Comparison of ENCODE assay signal across 8 cellular contexts in the genomic region with DNA sequence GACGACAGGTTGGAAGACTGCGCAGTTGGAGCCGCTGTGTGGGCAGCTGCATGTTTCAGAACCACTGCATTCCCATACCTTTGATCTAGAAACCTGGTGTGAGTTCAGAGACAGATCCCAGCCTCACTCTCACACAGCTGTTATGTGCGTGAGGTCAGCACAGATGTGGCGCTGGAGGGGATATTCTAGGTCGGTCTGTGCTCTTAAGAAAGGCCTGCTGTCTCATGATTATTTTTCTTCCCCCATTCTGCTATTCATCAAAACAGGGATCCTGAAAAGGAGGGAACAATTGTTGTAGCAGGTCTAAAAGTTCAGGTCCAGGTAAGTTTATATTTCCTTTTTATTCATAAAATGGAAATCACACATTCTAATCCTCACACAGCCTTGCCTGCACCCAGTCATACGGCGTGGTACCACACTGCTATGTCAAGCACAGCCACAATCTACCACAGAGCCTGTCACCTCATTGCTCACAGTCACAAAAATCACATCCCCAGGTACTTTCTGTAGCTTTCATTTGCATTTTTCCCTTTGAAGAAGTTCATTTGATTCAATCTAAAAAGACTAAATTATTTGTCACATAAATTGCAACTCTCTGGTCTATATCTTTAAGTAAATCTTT. TPM values are rescaled to one million over a fixed set of nuclear protein-coding genes. Genes with fewer than 3 reads are reported as not detected.
A peak's percentile ranks its signal among the peaks of the same experiment; 100 is the strongest.
DNase-seq lines count a peak whose midpoint lies in the region; ATAC-seq and TF ChIP-seq lines count a peak whose summit lies in the region.

No MANE protein-coding gene starts in this region.

- no peak for TF ChIP-seq CTCF in CD8-positive, alpha-beta T cell (IDR thresholded peaks at IDR 0.05)
- no peak for TF ChIP-seq CTCF in MCF 10A (IDR thresholded peaks at IDR 0.05; ENCODE audit: unreplicated experiment)

- BruUV-seq in MCF 10A (replicated peaks; lab: Mats Ljungman, UMichigan), result no TSS peak

- no peaks in the 10 kb centered on the region for H3K27me3 ChIP-seq in CD8-positive, alpha-beta T cell (ENCODE audit: insufficient read depth, low read length)
- no peaks in the 10 kb centered on the region for H3K27me3 ChIP-seq in muscle layer of duodenum (ENCODE audit: low read depth, low read length)

- CTCF ChIA-PET in CD8-positive, alpha-beta T cell (lab: Charles Lee), result interaction anchor here (1.2 to 2.0 kb wide), 2 partner anchors 27 to 205 kb away, joined by 3 to 9 read pairs; a partner anchor contains a TSS
- CTCF ChIA-PET in MCF 10A (lab: Yijun Ruan, JAX), result interaction anchor here (0.5 to 1.0 kb wide), 3 partner anchors 21 to 382 kb away, joined by 3 read pairs; no protein-coding TSS in a partner anchor

- peak; percentile 33 for ATAC-seq in CD8-positive, alpha-beta T cell
- no peak for ATAC-seq in GM18498 (IDR thresholded peaks at IDR 0.05; ENCODE audit: unreplicated experiment)

- peak in 1 of 7 experiments; percentile 51 for DNase-seq in CD8-positive, alpha-beta T cell
- DNase-seq in MCF 10A (ENCODE audit: unreplicated experiment) (no peak), foreskin melanocyte (no peak), OCI-M2 (lab: John Stamatoyannopoulos, UW; ENCODE audit: unreplicated experiment) (no peak), NCI-H1048 (lab: John Stamatoyannopoulos, UW) (no peak)

- peaks cover 36% of the 10 kb centered on the region for H3K36me3 Mint-ChIP-seq in CD8-positive, alpha-beta T cell
- peaks cover 6% of the 10 kb centered on the region for H3K36me3 Mint-ChIP-seq in MCF 10A (ENCODE audit: insufficient read depth, unreplicated experiment)

- peak overlapping the region; percentile 90 for H3K4me3 Mint-ChIP-seq in CD8-positive, alpha-beta T cell
- H3K4me3 Mint-ChIP-seq in MCF 10A (ENCODE audit: unreplicated experiment), result peak overlapping the region; percentile 91

- H3K27ac Mint-ChIP-seq in CD8-positive, alpha-beta T cell, result peak overlapping the region; percentile 92
- H3K27ac Mint-ChIP-seq in MCF 10A (ENCODE audit: low read depth, unreplicated experiment), result peak overlapping the region; percentile 93

- no peaks in the 10 kb centered on the region for H3K9me3 ChIP-seq in CD8-positive, alpha-beta T cell (ENCODE audit: low read length)
- H3K9me3 ChIP-seq in KOPT-K1 (ENCODE audit: insufficient read depth, low read length, poor library complexity, severe bottlenecking) (peaks cover 22% of the 10 kb centered on the region), muscle layer of duodenum (ENCODE audit: control insufficient read depth in 1 of 2, low read length in 2 of 2) (no peaks in the 10 kb centered on the region)

- H3K36me3 ChIP-seq in CD8-positive, alpha-beta T cell (ENCODE audit: insufficient read depth, low read length), result no peaks in the 10 kb centered on the region
- H3K36me3 ChIP-seq in KOPT-K1 (ENCODE audit: insufficient read depth, low read length) (no peaks in the 10 kb centered on the region), muscle layer of duodenum (ENCODE audit: control insufficient read depth in 1 of 2, insufficient read depth in 2 of 2, low read length in 2 of 2) (peaks cover 0 to 3% of the 10 kb centered on the region in 2 donors)

- POLR2A ChIA-PET in CD8-positive, alpha-beta T cell (lab: Charles Lee), result interaction anchor here (1.4 to 2.7 kb wide), 3 partner anchors 11 to 150 kb away, joined by 3 to 28 read pairs (median 7); a partner anchor contains a TSS
- POLR2A ChIA-PET in MCF 10A (lab: Yijun Ruan, JAX), result interaction anchor here (1.0 to 4.3 kb wide), 9 partner anchors 10 to 194 kb away, joined by 3 to 38 read pairs (median 5); a partner anchor contains a TSS

- peak overlapping the region; percentile 85 for H3K4me3 ChIP-seq in CD8-positive, alpha-beta T cell (ENCODE audit: low read depth, low read length)
- peak overlapping the region; percentile 83 to 95 for H3K4me3 ChIP-seq in muscle layer of duodenum (ENCODE audit: low read depth in 1 of 2, low read length in 2 of 2)

- peak overlapping the region; percentile 77 for H3K27ac ChIP-seq in CD8-positive, alpha-beta T cell (ENCODE audit: low read depth, low read length)
- H3K27ac ChIP-seq in KOPT-K1 (ENCODE audit: low read depth, low read length, poor library complexity, severe bottlenecking), result peak overlapping the region; percentile 83
- H3K27ac ChIP-seq in muscle layer of duodenum (ENCODE audit: low read length), result peak overlapping the region; percentile 93

- peaks cover 34% of the 10 kb centered on the region for H3K4me1 Mint-ChIP-seq in CD8-positive, alpha-beta T cell (ENCODE audit: low read depth)
- H3K4me1 Mint-ChIP-seq in MCF 10A (ENCODE audit: insufficient read depth, unreplicated experiment), result peaks cover 16% of the 10 kb centered on the region

- H3K9me3 Mint-ChIP-seq in CD8-positive, alpha-beta T cell, result peaks cover 3% of the 10 kb centered on the region
- peaks cover 6% of the 10 kb centered on the region for H3K9me3 Mint-ChIP-seq in MCF 10A (ENCODE audit: unreplicated experiment)

- intact Hi-C loops in CD8-positive, alpha-beta T cell (cut with DNase I, micrococcal nuclease), result loop anchor here (1.0 to 10.0 kb wide), 10 partner anchors 26 to 1885 kb away; a partner anchor contains a TSS
- intact Hi-C loops in MCF 10A (cut with micrococcal nuclease), result loop anchor here (1.0 to 2.0 kb wide), 2 partner anchors 26 to 93 kb away; a partner anchor contains a TSS

- peaks cover 15% of the 10 kb centered on the region for H3K4me1 ChIP-seq in CD8-positive, alpha-beta T cell (ENCODE audit: insufficient read depth, low read length)
- peaks cover 0 to 4% of the 10 kb centered on the region in 2 donors for H3K4me1 ChIP-seq in muscle layer of duodenum (ENCODE audit: control insufficient read depth in 1 of 2, insufficient read depth in 2 of 2, low read length in 2 of 2)

- no peaks in the 10 kb centered on the region for H3K27me3 Mint-ChIP-seq in CD8-positive, alpha-beta T cell (ENCODE audit: low read depth)
- no peaks in the 10 kb centered on the region for H3K27me3 Mint-ChIP-seq in MCF 10A (ENCODE audit: insufficient read depth, unreplicated experiment)

RNA-seq across cellular contexts. Expression of a gene that starts 0.8 kb away (rescaled TPM):
- 1 to 10 TPM; 1.6 to 2.4 TPM for total RNA-seq in CD8-positive, alpha-beta T cell
- total RNA-seq in MCF 10A (2022), result 5.2 and 6.3 TPM in 2 replicates

RNA-seq across cellular contexts. Expression of a gene that starts 26.7 kb away (rescaled TPM):
- total RNA-seq in CD8-positive, alpha-beta T cell, result 10 to 100 TPM; 75.9 to 79.0 TPM
- 105 and 108 TPM in 2 replicates for total RNA-seq in MCF 10A (2022)

RNA-seq across cellular contexts. Expression of a gene that starts 58.3 kb away (rescaled TPM):
- 10 to 100 TPM in 1 of 2 experiments, 1 to 10 TPM in 1; 9.8 to 14.8 TPM for total RNA-seq in CD8-positive, alpha-beta T cell
- total RNA-seq in MCF 10A (2022), result 10.2 and 12.8 TPM in 2 replicates
